22 cellular contexts compared by ENCODE assay signal in the genomic region with DNA sequence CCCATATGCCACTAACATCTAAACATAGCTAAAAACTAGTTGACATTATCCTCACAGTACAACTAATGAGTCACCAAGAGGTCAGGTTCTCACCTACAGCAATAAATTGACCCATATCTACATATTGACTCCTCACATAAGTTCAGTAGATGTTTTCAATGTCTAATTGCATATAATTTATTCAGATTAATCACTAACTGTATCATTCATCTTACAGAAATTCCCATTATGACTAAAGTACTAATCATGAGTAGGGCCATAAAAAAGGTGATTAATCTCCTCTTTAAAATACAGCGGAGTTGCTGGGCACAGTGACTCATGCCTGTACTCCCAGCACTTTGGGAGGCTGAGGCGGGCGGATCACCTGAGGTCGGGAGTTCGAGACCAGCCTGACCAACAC.
A peak's percentile ranks its signal among the peaks of the same experiment; 100 is the strongest.
DNase-seq lines count a peak whose midpoint lies in the region; ATAC-seq and TF ChIP-seq lines count a peak whose summit lies in the region.
"Had no signal": no experiment of that assay in that cellular context is flagged by ENCODE, and none has a peak within 500 bp of the region (broad histone marks: within the 10 kb centered on the region; RNA-seq: fewer than 3 reads in every experiment).

No MANE protein-coding gene starts in this region.

- H3K4me3 ChIP-seq in breast epithelium (no peak overlapping the region), RWPE2 (ENCODE audit: severe bottlenecking) (no peak overlapping the region)
- no peak overlapping the region for H3K4me3 ChIP-seq in effector memory CD4-positive, alpha-beta T cell (ENCODE audit: insufficient read depth, low read depth, low read length, poor library complexity, severe bottlenecking)
- H3K4me3 ChIP-seq: GM12878, transverse colon had no signal

- TF ChIP-seq CTCF in MCF 10A (IDR thresholded peaks at IDR 0.05; ENCODE audit: unreplicated experiment) = no peak
- TF ChIP-seq CTCF in breast epithelium (IDR thresholded peaks at IDR 0.05) = no peak
- no peak for TF ChIP-seq CTCF in RWPE2 (IDR thresholded peaks at IDR 0.05; ENCODE audit: poor library complexity, severe bottlenecking)

- DNase-seq in MCF 10A (ENCODE audit: unreplicated experiment) (peak; percentile 20), breast epithelium (ENCODE audit: low spot score in 2 of 2) (no peak), RWPE2 (ENCODE audit: low spot score) (no peak), iPS-NIHi7 (ENCODE audit: extremely low spot score) (no peak)
- no peak for DNase-seq in stimulated activated CD4-positive, alpha-beta T cell treated with anti-CD3 and anti-CD28 coated beads, Interleukin-4, amount 100 ng/mL, for 4 hours
- DNase-seq in effector memory CD4-positive, alpha-beta T cell = no peak
- DNase-seq: activated CD4-positive, alpha-beta T cell treated with anti-CD3 and anti-CD28 coated beads, Interleukin-2, amount 10 ng/mL, durations not matched to agents 24 days and 14 days; activated CD8-positive, alpha-beta memory T cell treated with anti-CD3 and anti-CD28 coated beads, Interleukin-2, amount 10 ng/mL, durations not matched to agents 7 days and 5 days; DMS53; effector CD4-positive, alpha-beta T cell; naive thymus-derived CD4-positive, alpha-beta T cell; NCI-H187 treated with DMSO at 0.1 percent for 48 hours; SHP77 treated with DMSO at 0.1 percent for 48 hours; stimulated activated CD4-positive, alpha-beta T cell treated with anti-CD3 and anti-CD28 coated beads, Interleukin-12 subunit alpha, Interleukin-12 subunit beta, amount 100 ng/mL, for 4 hours; stimulated activated naive CD8-positive, alpha-beta T cell treated with anti-CD3 and anti-CD28 coated beads, Interleukin-15, amount 100 ng/mL, for 72 hours; transverse colon had no signal

- H3K4me1 Mint-ChIP-seq in MCF 10A (ENCODE audit: insufficient read depth, unreplicated experiment) = no peaks in the 10 kb centered on the region
- H3K4me1 Mint-ChIP-seq: activated CD4-positive, alpha-beta T cell treated with anti-CD3 and anti-CD28 coated beads, Interleukin-2, amount 10 ng/mL, durations not matched to agents 24 days and 14 days; activated CD8-positive, alpha-beta memory T cell treated with anti-CD3 and anti-CD28 coated beads, Interleukin-2, amount 10 ng/mL, durations not matched to agents 7 days and 5 days; stimulated activated naive CD8-positive, alpha-beta T cell treated with anti-CD3 and anti-CD28 coated beads, Interleukin-15, amount 100 ng/mL, for 72 hours had no signal

- H3K27me3 ChIP-seq in breast epithelium (no peaks in the 10 kb centered on the region), RWPE2 (ENCODE audit: insufficient read depth, poor library complexity, severe bottlenecking) (no peaks in the 10 kb centered on the region)
- no peaks in the 10 kb centered on the region for H3K27me3 ChIP-seq in effector memory CD4-positive, alpha-beta T cell (replicated peaks; ENCODE audit: control insufficient read depth, insufficient read depth, low read length, poor library complexity, severe bottlenecking)
- H3K27me3 ChIP-seq: transverse colon had no signal

- POLR2A ChIA-PET in MCF 10A (lab: Yijun Ruan, JAX) = interaction anchor here (1.4 kb wide), 1 partner anchor 99 kb away, joined by 3 read pairs; no protein-coding TSS in a partner anchor

- H3K36me3 ChIP-seq in breast epithelium (no peaks in the 10 kb centered on the region), RWPE2 (ENCODE audit: low read depth) (no peaks in the 10 kb centered on the region)
- no peaks in the 10 kb centered on the region for H3K36me3 ChIP-seq in effector memory CD4-positive, alpha-beta T cell (ENCODE audit: control insufficient read depth, insufficient read depth, low read length)
- H3K36me3 ChIP-seq: transverse colon had no signal

- no peak overlapping the region for H3K27ac Mint-ChIP-seq in MCF 10A (ENCODE audit: low read depth, unreplicated experiment)
- H3K27ac Mint-ChIP-seq: activated CD4-positive, alpha-beta T cell treated with anti-CD3 and anti-CD28 coated beads, Interleukin-2, amount 10 ng/mL, durations not matched to agents 24 days and 14 days; activated CD8-positive, alpha-beta memory T cell treated with anti-CD3 and anti-CD28 coated beads, Interleukin-2, amount 10 ng/mL, durations not matched to agents 7 days and 5 days; activated naive CD4-positive, alpha-beta T cell treated with anti-CD3 and anti-CD28 coated beads, Interleukin-2, amount 50 U/mL, for 72 hours; activated T-helper 1 cell treated with anti-CD3 and anti-CD28 coated beads, Interleukin-12 subunit alpha, Interleukin-12 subunit beta, Interleukin-2, Interleukin-4 antibody, amounts not matched to agents 30 ng/mL and 10 ng/mL and 1 ng/mL, durations not matched to agents 14 hours and 24 hours and 36 hours; naive thymus-derived CD4-positive, alpha-beta T cell; stimulated activated naive CD8-positive, alpha-beta T cell treated with anti-CD3 and anti-CD28 coated beads, Interleukin-15, amount 100 ng/mL, for 72 hours had no signal

- H3K27me3 Mint-ChIP-seq in MCF 10A (ENCODE audit: insufficient read depth, unreplicated experiment) = no peaks in the 10 kb centered on the region
- H3K27me3 Mint-ChIP-seq: activated CD4-positive, alpha-beta T cell treated with anti-CD3 and anti-CD28 coated beads, Interleukin-2, amount 10 ng/mL, durations not matched to agents 24 days and 14 days; stimulated activated naive CD8-positive, alpha-beta T cell treated with anti-CD3 and anti-CD28 coated beads, Interleukin-15, amount 100 ng/mL, for 72 hours had no signal

- H3K9me3 ChIP-seq in breast epithelium = peaks cover 0 to 3% of the 10 kb centered on the region in 2 donors
- no peaks in the 10 kb centered on the region for H3K9me3 ChIP-seq in RWPE2 (ENCODE audit: severe bottlenecking)
- H3K9me3 ChIP-seq in effector memory CD4-positive, alpha-beta T cell (ENCODE audit: control insufficient read depth, low read length) = no peaks in the 10 kb centered on the region
- H3K9me3 ChIP-seq: transverse colon had no signal

- no peaks in the 10 kb centered on the region for H3K9me3 Mint-ChIP-seq in MCF 10A (ENCODE audit: unreplicated experiment)
- H3K9me3 Mint-ChIP-seq: activated CD4-positive, alpha-beta T cell treated with anti-CD3 and anti-CD28 coated beads, Interleukin-2, amount 10 ng/mL, durations not matched to agents 24 days and 14 days; activated naive CD4-positive, alpha-beta T cell treated with anti-CD3 and anti-CD28 coated beads, Interleukin-2, amount 50 U/mL, for 72 hours; activated T-helper 1 cell treated with anti-CD3 and anti-CD28 coated beads, Interleukin-12 subunit alpha, Interleukin-12 subunit beta, Interleukin-2, Interleukin-4 antibody, amounts not matched to agents 30 ng/mL and 10 ng/mL and 1 ng/mL, durations not matched to agents 14 hours and 24 hours and 36 hours; stimulated activated naive CD8-positive, alpha-beta T cell treated with anti-CD3 and anti-CD28 coated beads, Interleukin-15, amount 100 ng/mL, for 72 hours had no signal

- no peak overlapping the region for H3K4me3 Mint-ChIP-seq in MCF 10A (ENCODE audit: unreplicated experiment)
- H3K4me3 Mint-ChIP-seq: activated CD4-positive, alpha-beta T cell treated with anti-CD3 and anti-CD28 coated beads, Interleukin-2, amount 10 ng/mL, durations not matched to agents 24 days and 14 days; activated CD8-positive, alpha-beta memory T cell treated with anti-CD3 and anti-CD28 coated beads, Interleukin-2, amount 10 ng/mL, durations not matched to agents 7 days and 5 days; activated T-helper 1 cell treated with anti-CD3 and anti-CD28 coated beads, Interleukin-12 subunit alpha, Interleukin-12 subunit beta, Interleukin-2, Interleukin-4 antibody, amounts not matched to agents 30 ng/mL and 10 ng/mL and 1 ng/mL, durations not matched to agents 14 hours and 24 hours and 36 hours; naive thymus-derived CD4-positive, alpha-beta T cell; stimulated activated naive CD8-positive, alpha-beta T cell treated with anti-CD3 and anti-CD28 coated beads, Interleukin-15, amount 100 ng/mL, for 72 hours had no signal

- ATAC-seq in RWPE2 (ENCODE audit: low read depth) = peak; percentile 85
- peak; percentile 72 for ATAC-seq in esophagus mucosa
- no peak for ATAC-seq in GM19397 (IDR thresholded peaks at IDR 0.05; ENCODE audit: unreplicated experiment)
- ATAC-seq: activated CD8-positive, alpha-beta memory T cell treated with anti-CD3 and anti-CD28 coated beads, Interleukin-2, amount 10 ng/mL, durations not matched to agents 7 days and 5 days; GM12878; left lobe of liver; naive thymus-derived CD4-positive, alpha-beta T cell; stimulated activated naive CD8-positive, alpha-beta T cell treated with anti-CD3 and anti-CD28 coated beads, Interleukin-15, amount 100 ng/mL, for 72 hours had no signal

- BruUV-seq in MCF 10A (replicated peaks; lab: Mats Ljungman, UMichigan) = no TSS peak

- H3K4me1 ChIP-seq in breast epithelium = no peaks in the 10 kb centered on the region
- peaks cover 4% of the 10 kb centered on the region for H3K4me1 ChIP-seq in RWPE2 (ENCODE audit: insufficient read depth, poor library complexity, severe bottlenecking)
- H3K4me1 ChIP-seq in effector memory CD4-positive, alpha-beta T cell (ENCODE audit: control insufficient read depth, insufficient read depth, low read length, poor library complexity, severe bottlenecking) = no peaks in the 10 kb centered on the region
- H3K4me1 ChIP-seq: transverse colon had no signal

- H3K27ac ChIP-seq in breast epithelium (no peak overlapping the region), RWPE2 (ENCODE audit: poor library complexity, severe bottlenecking) (peak overlapping the region; percentile 18)
- H3K27ac ChIP-seq in effector memory CD4-positive, alpha-beta T cell (ENCODE audit: insufficient read depth, low read length, poor library complexity, severe bottlenecking) = no peak overlapping the region
- H3K27ac ChIP-seq: transverse colon had no signal

- TF ChIP-seq POLR2A in breast epithelium (IDR thresholded peaks at IDR 0.05) = no peak

- intact Hi-C loops in MCF 10A (cut with micrococcal nuclease) (no loop called here), breast epithelium (cut with DNase I; ENCODE audit: low total_unique reads) (no loop called here)

- CTCF ChIA-PET in MCF 10A (lab: Yijun Ruan, JAX) = no interaction called here

- no peaks in the 10 kb centered on the region for H3K36me3 Mint-ChIP-seq in MCF 10A (ENCODE audit: insufficient read depth, unreplicated experiment)
- H3K36me3 Mint-ChIP-seq: activated CD8-positive, alpha-beta memory T cell treated with anti-CD3 and anti-CD28 coated beads, Interleukin-2, amount 10 ng/mL, durations not matched to agents 7 days and 5 days; activated naive CD4-positive, alpha-beta T cell treated with anti-CD3 and anti-CD28 coated beads, Interleukin-2, amount 50 U/mL, for 72 hours; naive thymus-derived CD4-positive, alpha-beta T cell had no signal
